18 cellular contexts compared by ENCODE assay signal in the genomic region with DNA sequence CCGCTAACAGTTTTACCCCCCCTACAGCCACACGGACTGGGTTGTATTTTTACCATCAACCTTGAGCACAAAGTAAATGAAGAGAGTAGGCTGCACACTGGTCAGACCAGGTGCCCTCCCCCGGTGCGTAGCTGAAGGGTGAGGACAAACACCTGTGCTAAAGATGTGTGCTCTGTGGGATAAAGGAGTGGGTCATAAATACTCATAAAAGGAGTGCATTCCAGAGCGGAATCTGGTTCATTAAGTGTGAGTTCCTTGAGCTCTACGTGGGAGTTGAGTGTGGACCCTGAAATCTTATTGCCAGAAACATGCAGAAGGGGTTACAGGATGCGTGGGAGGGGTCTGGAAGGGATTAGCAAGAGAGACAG.
DNase-seq lines count a peak whose midpoint lies in the region; ATAC-seq and TF ChIP-seq lines count a peak whose summit lies in the region.
"Had no signal": no experiment of that assay in that cellular context is flagged by ENCODE, and none has a peak within 500 bp of the region (broad histone marks: within the 10 kb centered on the region; RNA-seq: fewer than 3 reads in every experiment).

No MANE protein-coding gene starts in this region.

- H4K8ac ChIP-seq in trophoblast cell (ENCODE audit: low read depth, low read length) (no peak overlapping the region), mesenchymal stem cell (ENCODE audit: low read length) (no peak overlapping the region)

- no peak overlapping the region for H3K4me3 ChIP-seq in GM23338
- no peak overlapping the region for H3K4me3 ChIP-seq in ectodermal cell (ENCODE audit: insufficient read depth, low read depth, low read length)
- H3K4me3 ChIP-seq in trophoblast cell (ENCODE audit: low read depth, low read length), result no peak overlapping the region
- no peak overlapping the region for H3K4me3 ChIP-seq in coronary artery
- H3K4me3 ChIP-seq in mesenchymal stem cell (ENCODE audit: insufficient read depth in 1 of 2, low read depth in 1 of 2, low read length in 2 of 2), result no peak overlapping the region

- no peak overlapping the region for H2AK5ac ChIP-seq in trophoblast cell (ENCODE audit: low read length)
- no peak overlapping the region for H2AK5ac ChIP-seq in mesenchymal stem cell (ENCODE audit: low read length, severe bottlenecking)

- H3F3A ChIP-seq in GM23338 (replicated peaks; ENCODE audit: low read depth), result no peaks in the 10 kb centered on the region

- DNase-seq in GM23338 (ENCODE audit: low spot score) (peak; percentile 32), NCI-H187 treated with DMSO at 0.1 percent for 48 hours (lab: John Stamatoyannopoulos, UW) (peak; percentile 47), trophoblast cell (no peak), coronary artery (ENCODE audit: low spot score) (no peak), mesenchymal stem cell (no peak)
- no peak for DNase-seq in activated CD4-positive, alpha-beta T cell treated with anti-CD3 and anti-CD28 coated beads for 36 hours
- DNase-seq: activated CD4-positive, alpha-beta T cell treated with anti-CD3 and anti-CD28 coated beads for 4 hours; activated T-cell treated with anti-CD3 and anti-CD28 coated beads for 4 hours; KBM-7; mammary epithelial cell; NCI-H1436 treated with DMSO at 0.1 percent for 48 hours; right cardiac atrium; Right ventricle myocardium superior; stimulated activated CD4-positive, alpha-beta T cell treated with anti-CD3 and anti-CD28 coated beads, Interleukin-4, amount 100 ng/mL, for 1 hour had no signal

- H3K9me2 ChIP-seq in GM23338 (ENCODE audit: insufficient read depth), result no peaks in the 10 kb centered on the region

- H3K79me2 ChIP-seq in GM23338 (replicated peaks; ENCODE audit: insufficient read depth), result 0 out of 2 replicates have a peak, but pooled peaks cover 7% of the 10 kb centered on the region
- H3K79me2 ChIP-seq in trophoblast cell (ENCODE audit: control insufficient read depth, insufficient read depth, low read length, poor library complexity), result peaks cover 4% of the 10 kb centered on the region

- no peaks in the 10 kb centered on the region for H3K27me3 ChIP-seq in GM23338 (ENCODE audit: insufficient read depth)
- H3K27me3 ChIP-seq in ectodermal cell (ENCODE audit: control insufficient read depth, insufficient read depth, low read length, poor library complexity, severe bottlenecking), result no peaks in the 10 kb centered on the region
- no peaks in the 10 kb centered on the region for H3K27me3 ChIP-seq in trophoblast cell (ENCODE audit: insufficient read depth, low read length)
- no peaks in the 10 kb centered on the region for H3K27me3 ChIP-seq in mesenchymal stem cell (ENCODE audit: control insufficient read depth in 1 of 2, insufficient read depth in 1 of 2, low read length in 2 of 2)

- H3K9ac ChIP-seq in trophoblast cell (ENCODE audit: low read length) (no peak overlapping the region), mesenchymal stem cell (ENCODE audit: low read length) (no peak overlapping the region)

- H3K4me1 Mint-ChIP-seq in GM23338, result peaks cover 36% of the 10 kb centered on the region
- H3K4me1 Mint-ChIP-seq in activated CD4-positive, alpha-beta T cell treated with anti-CD3 and anti-CD28 coated beads for 36 hours, result peaks cover 28% of the 10 kb centered on the region

- H3K23ac ChIP-seq in trophoblast cell (ENCODE audit: low read length) (no peak overlapping the region), mesenchymal stem cell (ENCODE audit: low read length in 2 of 2) (no peak overlapping the region)

- 65 to 76% methylated on average over 6 of the region's 7 CpGs for WGBS in ectodermal cell, 2 experiments
- no CpG with 5 or more reads among the region's 7 CpGs for WGBS in trophoblast cell (ENCODE audit: extremely low coverage, insufficient coverage, insufficient read length)
- WGBS in mesenchymal stem cell, result 53% methylated on average over 5 of the region's 7 CpGs

- H2BK12ac ChIP-seq in trophoblast cell (ENCODE audit: low read length) (no peak overlapping the region), mesenchymal stem cell (ENCODE audit: low read length in 2 of 2) (no peak overlapping the region)

- intact Hi-C loops in activated CD4-positive, alpha-beta T cell treated with anti-CD3 and anti-CD28 coated beads for 36 hours (cut with DNase I, micrococcal nuclease), result no loop called here

- H3K14ac ChIP-seq in trophoblast cell (ENCODE audit: low read length), result no peak overlapping the region
- no peak overlapping the region for H3K14ac ChIP-seq in mesenchymal stem cell (ENCODE audit: low read length in 2 of 2)

- H3K79me1 ChIP-seq in trophoblast cell (ENCODE audit: low read length), result peaks cover 29% of the 10 kb centered on the region
- peaks cover 11% of the 10 kb centered on the region for H3K79me1 ChIP-seq in mesenchymal stem cell (replicated peaks; ENCODE audit: low read length, poor library complexity, severe bottlenecking)

- H3K18ac ChIP-seq in trophoblast cell (ENCODE audit: low read length) (no peak overlapping the region), mesenchymal stem cell (ENCODE audit: low read depth in 1 of 2, low read length in 2 of 2) (peak overlapping the region in 1 of 2 experiments; percentile 16)

- H3K4me2 ChIP-seq in GM23338 (peak overlapping the region; percentile 65), trophoblast cell (ENCODE audit: low read length) (no peak overlapping the region), mesenchymal stem cell (ENCODE audit: low read length, poor library complexity, severe bottlenecking) (no peak overlapping the region)

- H2BK120ac ChIP-seq in trophoblast cell (ENCODE audit: insufficient read depth, low read length, poor library complexity), result no peak overlapping the region
- H2BK120ac ChIP-seq in mesenchymal stem cell (ENCODE audit: low read depth, low read length), result no peak overlapping the region

- H3K36me3 ChIP-seq in GM23338 (ENCODE audit: insufficient read depth) (no peaks in the 10 kb centered on the region), ectodermal cell (ENCODE audit: control insufficient read depth, insufficient read depth, low read length) (no peaks in the 10 kb centered on the region), trophoblast cell (ENCODE audit: control insufficient read depth in 1 of 2, insufficient read depth in 2 of 2, low read length in 2 of 2) (peaks cover 3 to 5% of the 10 kb centered on the region in 2 experiments), mesenchymal stem cell (ENCODE audit: control insufficient read depth in 1 of 2, insufficient read depth in 2 of 2, low read depth in 1 of 2, low read length in 2 of 2) (peaks cover 0 to 9% of the 10 kb centered on the region in 2 experiments)

- H3K27me3 Mint-ChIP-seq in GM23338 (ENCODE audit: insufficient read depth, low read depth, poor library complexity), result peaks cover 5% of the 10 kb centered on the region
- no peaks in the 10 kb centered on the region for H3K27me3 Mint-ChIP-seq in activated CD4-positive, alpha-beta T cell treated with anti-CD3 and anti-CD28 coated beads for 36 hours
- H3K27me3 Mint-ChIP-seq: activated naive CD8-positive, alpha-beta T cell had no signal

- TF ChIP-seq CTCF in GM23338 (conservative IDR thresholded peaks at IDR 0.05; ENCODE audit: low read depth in 2 of 2) (no peak), coronary artery (IDR thresholded peaks at IDR 0.05) (no peak)

- H2AFZ ChIP-seq in GM23338, result no peak overlapping the region
- H2AFZ ChIP-seq in trophoblast cell (ENCODE audit: insufficient read depth, low read length, poor library complexity), result no peak overlapping the region
- H2AFZ ChIP-seq in mesenchymal stem cell (ENCODE audit: low read depth, low read length), result no peak overlapping the region

- H4K91ac ChIP-seq in trophoblast cell (ENCODE audit: low read depth, low read length), result peak overlapping the region; percentile 36
- no peak overlapping the region for H4K91ac ChIP-seq in mesenchymal stem cell (ENCODE audit: low read length)

- H2BK5ac ChIP-seq in trophoblast cell (ENCODE audit: low read depth, low read length, poor library complexity), result no peak overlapping the region
- H2BK5ac ChIP-seq in mesenchymal stem cell (ENCODE audit: low read depth, low read length, poor library complexity, severe bottlenecking), result no peak overlapping the region

- ATAC-seq in GM23338 (peak; percentile 16), GM18909 (IDR thresholded peaks at IDR 0.05; ENCODE audit: poor library complexity, unreplicated experiment) (no peak)
- no peak for ATAC-seq in activated CD4-positive, alpha-beta T cell treated with anti-CD3 and anti-CD28 coated beads for 36 hours
- ATAC-seq: right cardiac atrium had no signal

- no peaks in the 10 kb centered on the region for H3K9me3 ChIP-seq in ectodermal cell (ENCODE audit: control insufficient read depth, low read length)
- H3K9me3 ChIP-seq in trophoblast cell (ENCODE audit: insufficient read depth, low read depth, low read length), result peaks cover 2% of the 10 kb centered on the region
- no peaks in the 10 kb centered on the region for H3K9me3 ChIP-seq in mesenchymal stem cell (ENCODE audit: control insufficient read depth, low read length)

- POLR2A ChIA-PET in activated CD4-positive, alpha-beta T cell treated with anti-CD3 and anti-CD28 coated beads for 36 hours (lab: Charles Lee), result interaction anchor here (0.5 kb wide), 1 partner anchor 12 kb away, joined by 3 read pairs; no protein-coding TSS in a partner anchor

- no peak overlapping the region for H4K12ac ChIP-seq in trophoblast cell (ENCODE audit: low read depth, low read length)

- no peak overlapping the region for H3K27ac ChIP-seq in GM23338 (ENCODE audit: low read depth)
- H3K27ac ChIP-seq in ectodermal cell (ENCODE audit: insufficient read depth, low read depth, low read length, poor library complexity, severe bottlenecking), result peak overlapping the region; percentile 84
- H3K27ac ChIP-seq in trophoblast cell (ENCODE audit: low read depth, low read length), result no peak overlapping the region
- H3K27ac ChIP-seq in coronary artery, result no peak overlapping the region
- no peak overlapping the region for H3K27ac ChIP-seq in mesenchymal stem cell (ENCODE audit: low read length, poor library complexity, severe bottlenecking)

- no peaks in the 10 kb centered on the region for H4K20me1 ChIP-seq in GM23338 (replicated peaks; ENCODE audit: insufficient read depth)

- no peak overlapping the region for H3K4me3 Mint-ChIP-seq in GM23338
- H3K4me3 Mint-ChIP-seq in activated CD4-positive, alpha-beta T cell treated with anti-CD3 and anti-CD28 coated beads for 36 hours, result no peak overlapping the region
- H3K4me3 Mint-ChIP-seq: activated naive CD8-positive, alpha-beta T cell; neural crest cell had no signal

- no peak overlapping the region for H3K27ac Mint-ChIP-seq in GM23338
- no peak overlapping the region for H3K27ac Mint-ChIP-seq in activated CD4-positive, alpha-beta T cell treated with anti-CD3 and anti-CD28 coated beads for 36 hours
- H3K27ac Mint-ChIP-seq: activated naive CD8-positive, alpha-beta T cell had no signal

- peaks cover 47% of the 10 kb centered on the region for H3K4me1 ChIP-seq in GM23338 (ENCODE audit: insufficient read depth)
- peaks cover 83% of the 10 kb centered on the region for H3K4me1 ChIP-seq in ectodermal cell (ENCODE audit: control insufficient read depth, insufficient read depth, low read length)
- H3K4me1 ChIP-seq in trophoblast cell (ENCODE audit: control insufficient read depth in 1 of 2, insufficient read depth in 2 of 2, low read length in 2 of 2), result peaks cover 36 to 39% of the 10 kb centered on the region in 2 experiments
- peaks cover 14% of the 10 kb centered on the region for H3K4me1 ChIP-seq in mesenchymal stem cell (ENCODE audit: control insufficient read depth, insufficient read depth, low read depth, low read length)

- no peaks in the 10 kb centered on the region for H3K36me3 Mint-ChIP-seq in GM23338 (ENCODE audit: low read depth)
- no peaks in the 10 kb centered on the region for H3K36me3 Mint-ChIP-seq in activated CD4-positive, alpha-beta T cell treated with anti-CD3 and anti-CD28 coated beads for 36 hours (ENCODE audit: low read depth)
- H3K36me3 Mint-ChIP-seq: activated naive CD8-positive, alpha-beta T cell had no signal

- H3K9me3 Mint-ChIP-seq in GM23338, result no peaks in the 10 kb centered on the region
- H3K9me3 Mint-ChIP-seq in activated CD4-positive, alpha-beta T cell treated with anti-CD3 and anti-CD28 coated beads for 36 hours (ENCODE audit: low read depth), result no peaks in the 10 kb centered on the region
- H3K9me3 Mint-ChIP-seq: neural crest cell had no signal

- CTCF ChIA-PET in activated CD4-positive, alpha-beta T cell treated with anti-CD3 and anti-CD28 coated beads for 36 hours (lab: Charles Lee), result interaction anchor here (0.6 to 0.9 kb wide), 2 partner anchors 22 to 424 kb away, joined by 3 to 4 read pairs; no protein-coding TSS in a partner anchor

- H3K4ac ChIP-seq in trophoblast cell (ENCODE audit: low read depth, low read length) (no peak overlapping the region), mesenchymal stem cell (ENCODE audit: low read depth in 1 of 2, low read length in 2 of 2) (peak overlapping the region in 1 of 2 experiments; percentile 71)

- H2BK15ac ChIP-seq in mesenchymal stem cell (ENCODE audit: low read depth, poor library complexity, severe bottlenecking), result no peak overlapping the region

Comparison
In these comparisons a context has a peak if more than half of its experiments do, and no peak if none do; other contexts are left out.
1. DNase-seq: peak in GM23338 (single experiment) and NCI-H187 treated with DMSO at 0.1 percent for 48 hours (single experiment); none in trophoblast cell (0 of 2), coronary artery (single experiment), activated CD4-positive, alpha-beta T cell treated with anti-CD3 and anti-CD28 coated beads for 36 hours (single experiment) and mesenchymal stem cell (single experiment).